ENCODE assay signal across 9 cellular contexts in the genomic region with DNA sequence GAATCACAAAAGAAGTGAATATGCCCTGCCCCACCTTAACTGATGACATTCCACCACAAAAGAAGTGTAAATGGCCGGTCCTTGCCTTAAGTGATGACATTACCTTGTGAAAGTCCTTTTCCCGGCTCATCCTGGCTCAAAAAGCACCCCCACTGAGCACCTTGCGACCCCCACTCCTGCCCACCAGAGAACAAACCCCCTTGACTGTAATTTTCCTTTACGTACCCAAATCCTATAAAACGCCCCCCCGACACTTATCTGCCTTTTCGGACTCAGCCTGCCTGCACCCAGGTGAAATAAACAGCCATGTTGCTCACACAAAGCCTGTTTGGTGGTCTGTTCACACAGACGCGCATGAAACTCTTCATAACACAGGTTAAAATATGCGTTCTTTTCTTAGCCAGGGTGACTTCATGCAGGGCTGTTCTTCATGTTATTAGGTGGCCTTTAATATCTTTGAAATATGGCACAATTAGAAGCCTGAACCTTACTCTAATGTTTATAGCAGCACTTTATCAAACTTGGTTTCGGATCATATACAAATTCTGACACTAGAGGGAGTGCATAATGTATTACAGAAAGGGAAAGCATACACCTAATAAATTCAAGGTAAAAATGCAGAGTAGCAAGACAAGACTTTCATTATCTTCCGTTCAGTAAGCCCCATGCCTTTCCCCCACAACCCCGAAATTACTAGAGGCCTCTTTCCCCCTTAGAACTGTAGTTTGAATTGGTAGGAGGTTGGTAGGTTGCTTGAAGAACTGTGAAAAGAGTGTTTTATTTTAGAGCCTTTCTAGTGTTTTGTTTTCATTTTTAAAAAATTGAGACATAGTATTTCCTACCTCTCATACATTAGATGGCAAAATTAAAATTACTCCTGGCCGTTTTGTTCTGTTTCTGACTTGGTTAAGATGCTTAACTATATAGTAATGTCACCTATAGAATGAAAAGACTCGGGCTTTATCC.
A peak's percentile ranks its signal among the peaks of the same experiment; 100 is the strongest.
DNase-seq lines count a peak whose midpoint lies in the region; FAIRE-seq and TF ChIP-seq lines count a peak whose summit lies in the region.
"Had no signal": no experiment of that assay in that cellular context is flagged by ENCODE, and none has a peak within 500 bp of the region (broad histone marks: within the 10 kb centered on the region; RNA-seq: fewer than 3 reads in every experiment).

No MANE protein-coding gene starts in this region.

- no peak overlapping the region for H2BK15ac ChIP-seq in mesendoderm (replicated peaks; ENCODE audit: low read depth)

- H3K23ac ChIP-seq in mesendoderm (ENCODE audit: low read length) = no peak overlapping the region

- peaks cover 3% of the 10 kb centered on the region for H3K79me2 ChIP-seq in mesendoderm (ENCODE audit: control insufficient read depth, insufficient read depth, low read length)

- H2BK5ac ChIP-seq in mesendoderm (ENCODE audit: low read length) = peak overlapping the region; percentile 78

- no peak overlapping the region for H2BK120ac ChIP-seq in mesendoderm (ENCODE audit: low read depth, low read length)

- H3K4me2 ChIP-seq in mesendoderm (ENCODE audit: low read length) = peak overlapping the region; percentile 19

- no peaks in the 10 kb centered on the region for H3K79me1 ChIP-seq in mesendoderm (ENCODE audit: low read length)

- H4K8ac ChIP-seq in mesendoderm (ENCODE audit: low read depth, low read length) = no peak overlapping the region

- peak overlapping the region; percentile 49 for H3K9ac ChIP-seq in mesendoderm (ENCODE audit: low read length)

- no CpG with 5 or more reads among the region's 15 CpGs for WGBS in mesendoderm (ENCODE audit: extremely low coverage, insufficient coverage, low lambda C conversion rate)

- DNase-seq in AG08396 (ENCODE audit: low spot score) (peak; percentile 8), GM18507 (ENCODE audit: extremely low spot score, insufficient read length, low read depth) (no peak), NAMALWA (ENCODE audit: low spot score) (peak; percentile 73), brain microvascular endothelial cell (no peak), mesendoderm (peak; percentile 36), NCI-H446 treated with DMSO at 0.1 percent for 48 hours (lab: John Stamatoyannopoulos, UW) (no peak), NCI-H1048 (lab: John Stamatoyannopoulos, UW) (no peak), substantia nigra (lab: John Stamatoyannopoulos, UW) (no peak)

- in situ Hi-C loops in brain microvascular endothelial cell (cut with HindIII; ENCODE audit: low pct_ligation_motif_present, low sequenced_read_pairs) = no loop called here

- H2AK5ac ChIP-seq in mesendoderm (ENCODE audit: low read length) = no peak overlapping the region

- H3K36me3 ChIP-seq in brain microvascular endothelial cell (replicated peaks) (no peaks in the 10 kb centered on the region), mesendoderm (ENCODE audit: control insufficient read depth, insufficient read depth, low read length) (no peaks in the 10 kb centered on the region)

- H3K18ac ChIP-seq in mesendoderm (ENCODE audit: low read length) = peak overlapping the region; percentile 68

- no peak overlapping the region for H3K27ac ChIP-seq in brain microvascular endothelial cell
- peak overlapping the region; percentile 76 for H3K27ac ChIP-seq in mesendoderm (ENCODE audit: low read depth, low read length)
- no peak overlapping the region for H3K27ac ChIP-seq in substantia nigra (ENCODE audit: low read depth, low read length, poor library complexity, severe bottlenecking)
- H3K27ac ChIP-seq: HL-60 had no signal

- peak; percentile 75 for FAIRE-seq in GM18507 (lab: Jason Lieb, UNC)

- no peak overlapping the region for H4K5ac ChIP-seq in mesendoderm (ENCODE audit: low read length)

- peaks cover 5% of the 10 kb centered on the region for H3K4me1 ChIP-seq in mesendoderm (ENCODE audit: control insufficient read depth, low read depth, low read length)

- TF ChIP-seq CTCF in brain microvascular endothelial cell (IDR thresholded peaks at IDR 0.05; ENCODE audit: low read depth, low read length, missing control alignments) = peak; percentile 45

- H3K4ac ChIP-seq in mesendoderm (ENCODE audit: low read depth, low read length) = no peak overlapping the region

- H3K56ac ChIP-seq in mesendoderm (ENCODE audit: low read length) = peak overlapping the region; percentile 79

- no peaks in the 10 kb centered on the region for H3K27me3 ChIP-seq in brain microvascular endothelial cell (replicated peaks)
- H3K27me3 ChIP-seq in mesendoderm (ENCODE audit: insufficient read depth, low read length, poor library complexity) = no peaks in the 10 kb centered on the region

- peak overlapping the region; percentile 35 for H3K4me3 ChIP-seq in brain microvascular endothelial cell (ENCODE audit: low read depth, low read length)
- H3K4me3 ChIP-seq in mesendoderm (ENCODE audit: low read length) = no peak overlapping the region

Comparison
In these comparisons a context has a peak if more than half of its experiments do, and no peak if none do; other contexts are left out.
1. DNase-seq: peak in AG08396 (single experiment), NAMALWA (single experiment) and mesendoderm (single experiment); none in GM18507 (single experiment), brain microvascular endothelial cell (single experiment), NCI-H446 treated with DMSO at 0.1 percent for 48 hours (single experiment), NCI-H1048 (single experiment) and substantia nigra (0 of 49).